In the genomic region with DNA sequence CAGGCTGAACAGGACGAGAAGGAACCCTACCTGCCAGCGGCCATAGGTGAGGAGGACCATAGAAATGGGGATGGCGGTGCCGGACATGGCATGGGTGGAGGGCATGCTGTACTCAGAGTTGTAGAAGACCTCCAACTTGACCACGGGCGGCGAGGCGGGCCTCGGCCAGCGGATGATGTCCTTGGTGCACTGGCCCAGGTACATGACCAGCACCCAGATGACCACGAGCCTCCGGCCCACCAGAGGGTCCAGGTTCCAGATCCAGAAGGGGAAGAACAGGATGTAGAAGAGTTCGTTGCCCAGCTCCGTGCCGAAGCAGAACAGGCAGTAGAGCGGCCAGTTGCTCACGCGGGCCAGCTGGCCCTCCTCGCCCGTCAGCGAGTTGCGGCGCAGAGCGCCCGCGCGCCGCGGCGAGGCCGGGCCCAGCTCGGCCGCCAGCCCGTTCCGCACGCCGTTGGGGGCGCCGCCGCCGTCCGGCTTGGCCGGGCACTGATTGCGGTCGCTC, we compare ENCODE assay signal across 8 cellular contexts. TPM values are rescaled to one million over a fixed set of nuclear protein-coding genes. Genes with fewer than 3 reads are reported as not detected.
DNase-seq lines count a peak whose midpoint lies in the region; ATAC-seq and TF ChIP-seq lines count a peak whose summit lies in the region.

No MANE protein-coding gene starts in this region.

- peaks cover 17% of the 10 kb centered on the region for H3K27me3 ChIP-seq in H7 (ENCODE audit: control insufficient read depth, insufficient read depth, low read length)
- peaks cover 2% of the 10 kb centered on the region for H3K27me3 ChIP-seq in foreskin keratinocyte
- no peaks in the 10 kb centered on the region for H3K27me3 ChIP-seq in vagina

- no peak for TF ChIP-seq POLR2A in vagina (IDR thresholded peaks at IDR 0.05)

- H3K36me3 Mint-ChIP-seq in activated T-cell treated with anti-CD3 and anti-CD28 coated beads, Interleukin-2, amount 50 U/mL, for 72 hours (ENCODE audit: insufficient read depth in 2 of 2): peaks cover 4 to 5% of the 10 kb centered on the region in 2 donors
- H3K36me3 Mint-ChIP-seq in nephron (ENCODE audit: low read depth): no peaks in the 10 kb centered on the region

- TF ChIP-seq CTCF in foreskin keratinocyte (conservative IDR thresholded peaks at IDR 0.05): no peak
- TF ChIP-seq CTCF in nephron (IDR thresholded peaks at IDR 0.05; ENCODE audit: unreplicated experiment in 3 of 3): no peak
- no peak for TF ChIP-seq CTCF in vagina (IDR thresholded peaks at IDR 0.05)

- H3K9me3 ChIP-seq in KOPT-K1 (ENCODE audit: insufficient read depth, low read length, poor library complexity, severe bottlenecking) (no peaks in the 10 kb centered on the region), vagina (no peaks in the 10 kb centered on the region)

- H3K4me1 ChIP-seq in foreskin keratinocyte (peaks cover 11% of the 10 kb centered on the region), vagina (peaks cover 37% of the 10 kb centered on the region)

- H3K4me1 Mint-ChIP-seq in activated T-cell treated with anti-CD3 and anti-CD28 coated beads, Interleukin-2, amount 50 U/mL, for 72 hours (ENCODE audit: low read depth): peaks cover 47% of the 10 kb centered on the region
- peaks cover 18% of the 10 kb centered on the region for H3K4me1 Mint-ChIP-seq in nephron

- no peaks in the 10 kb centered on the region for H3K27me3 Mint-ChIP-seq in activated T-cell treated with anti-CD3 and anti-CD28 coated beads, Interleukin-2, amount 50 U/mL, for 72 hours (ENCODE audit: low read depth)
- peaks cover 16% of the 10 kb centered on the region for H3K27me3 Mint-ChIP-seq in nephron (ENCODE audit: low read depth)

- H3K36me3 ChIP-seq in H7 (replicated peaks; ENCODE audit: control insufficient read depth, insufficient read depth, low read length) (no peaks in the 10 kb centered on the region), KOPT-K1 (ENCODE audit: insufficient read depth, low read length) (no peaks in the 10 kb centered on the region), vagina (no peaks in the 10 kb centered on the region)

- peak; percentile 37 for ATAC-seq in activated CD4-positive, CD25-positive, alpha-beta regulatory T cell treated with anti-CD3 and anti-CD28 coated beads, Interleukin-2, amount 50 U/mL, for 24 hours
- ATAC-seq in activated T-cell treated with anti-CD3 and anti-CD28 coated beads, Interleukin-2, amount 50 U/mL, for 72 hours (replicated peaks in 1 of 2): peak; percentile 60 to 67
- peak; percentile 72 for ATAC-seq in foreskin keratinocyte

- DNase-seq in activated CD4-positive, CD25-positive, alpha-beta regulatory T cell treated with anti-CD3 and anti-CD28 coated beads, Interleukin-2, amount 50 U/mL, for 72 hours: no peak
- DNase-seq in H7 (peak; percentile 84), foreskin keratinocyte (peak in 1 of 2 donors; percentile 14), vagina (ENCODE audit: extremely low spot score in 2 of 2) (no peak)
- DNase-seq in activated T-cell treated with anti-CD3 and anti-CD28 coated beads, Interleukin-2, amount 50 U/mL, for 72 hours: peak; percentile 20 to 31

- intact Hi-C loops in vagina (cut with DNase I): no loop called here

- H3K27ac ChIP-seq in KOPT-K1 (ENCODE audit: low read depth, low read length, poor library complexity, severe bottlenecking): peak overlapping the region; percentile 77
- peak overlapping the region; percentile 62 for H3K27ac ChIP-seq in foreskin keratinocyte
- H3K27ac ChIP-seq in vagina: peak overlapping the region; percentile 89

- peak overlapping the region; percentile 87 for H3K4me3 ChIP-seq in H7 (ENCODE audit: insufficient read depth, low read depth, low read length)
- H3K4me3 ChIP-seq in vagina: peak overlapping the region; percentile 93 to 97

- H3K27ac Mint-ChIP-seq in activated T-cell treated with anti-CD3 and anti-CD28 coated beads, Interleukin-2, amount 50 U/mL, for 72 hours: peak overlapping the region; percentile 94
- H3K27ac Mint-ChIP-seq in nephron: peak overlapping the region; percentile 77 to 96 (median 92)

- H3K4me3 Mint-ChIP-seq in activated T-cell treated with anti-CD3 and anti-CD28 coated beads, Interleukin-2, amount 50 U/mL, for 72 hours: peak overlapping the region; percentile 95 to 98
- H3K4me3 Mint-ChIP-seq in nephron: peak overlapping the region; percentile 97 to 100 (median 99)

- no peaks in the 10 kb centered on the region for H3K9me3 Mint-ChIP-seq in activated T-cell treated with anti-CD3 and anti-CD28 coated beads, Interleukin-2, amount 50 U/mL, for 72 hours
- no peaks in the 10 kb centered on the region for H3K9me3 Mint-ChIP-seq in nephron

RNA-seq across cellular contexts. Expression of gene SGPP1, which starts 0.6 kb away (rescaled TPM):
- 12.5 and 15.0 TPM in 2 replicates for total RNA-seq in H7 (2014; rRNA removed; shearing (Covaris generic))
- 10 to 100 TPM; 12.1 to 13.1 TPM for total RNA-seq in activated T-cell treated with anti-CD3 and anti-CD28 coated beads, Interleukin-2, amount 50 U/mL, for 72 hours
- total RNA-seq in foreskin keratinocyte (22.7 and 22.9 TPM in 2 replicates), vagina (21.1 TPM)
- polyA plus RNA-seq in foreskin keratinocyte: 8.5 and 9.9 TPM in 2 replicates

Comparison
In these comparisons a context has a peak if more than half of its experiments do, and no peak if none do; other contexts are left out.
1. DNase-seq: peak in H7 (single experiment) and activated T-cell treated with anti-CD3 and anti-CD28 coated beads, Interleukin-2, amount 50 U/mL, for 72 hours (2 of 2); none in activated CD4-positive, CD25-positive, alpha-beta regulatory T cell treated with anti-CD3 and anti-CD28 coated beads, Interleukin-2, amount 50 U/mL, for 72 hours (single experiment) and vagina (0 of 2).
2. Peak in every context shown above with its lines, with median percentiles within 50 percentile points of each other: ATAC-seq and H3K27ac ChIP-seq.